ENCODE assay signal across 19 cellular contexts in the genomic region with DNA sequence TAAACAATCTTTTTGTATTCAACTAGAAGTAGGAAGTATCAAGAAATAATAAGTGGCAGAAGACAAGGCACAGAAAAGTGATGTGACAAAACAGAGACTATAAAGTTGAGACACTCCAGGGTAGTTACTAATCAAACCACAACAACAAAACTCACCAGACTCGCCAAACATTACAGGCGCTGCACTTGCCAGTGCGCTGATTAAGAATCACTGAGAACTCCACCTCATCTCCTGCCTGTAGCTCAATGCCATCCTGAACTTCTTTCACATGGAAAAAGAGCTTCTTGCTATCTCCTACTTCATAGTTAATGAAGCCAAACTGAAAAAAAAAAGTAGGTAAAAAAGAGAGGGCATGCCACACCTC. TPM values are rescaled to one million over a fixed set of nuclear protein-coding genes. Genes with fewer than 3 reads are reported as not detected.
DNase-seq lines count a peak whose midpoint lies in the region; ATAC-seq and TF ChIP-seq lines count a peak whose summit lies in the region.
"Had no signal": no experiment of that assay in that cellular context is flagged by ENCODE, and none has a peak within 500 bp of the region (broad histone marks: within the 10 kb centered on the region; RNA-seq: fewer than 3 reads in every experiment).

No MANE protein-coding gene starts in this region.

- 33% methylated on average over 3 of the region's 3 CpGs for WGBS in right lobe of liver (ENCODE audit: insufficient coverage, low coverage, low lambda C conversion rate, missing lambda C conversion rate)

- H3K36me3 ChIP-seq in right lobe of liver = peaks cover 5 to 56% (median 23%) of the 10 kb centered on the region in 4 donors

- no peaks in the 10 kb centered on the region for H3K9me3 ChIP-seq in right lobe of liver
- H3K9me3 ChIP-seq: BE2C had no signal

- peaks cover 93% of the 10 kb centered on the region for H3K36me3 Mint-ChIP-seq in activated T-helper 17 cell treated with anti-CD3 and anti-CD28 coated beads, Interleukin-2, amount 50 U/mL, for 72 hours (ENCODE audit: low read depth)

- H3K27me3 ChIP-seq in right lobe of liver = no peaks in the 10 kb centered on the region
- H3K27me3 ChIP-seq: BE2C had no signal

- no peak overlapping the region for H3K4me3 ChIP-seq in right lobe of liver
- H3K4me3 ChIP-seq: coronary artery had no signal

- intact Hi-C loops in right lobe of liver (cut with DNase I) = no loop called here

- no peak overlapping the region for H3K4me3 Mint-ChIP-seq in activated T-helper 17 cell treated with anti-CD3 and anti-CD28 coated beads, Interleukin-2, amount 50 U/mL, for 72 hours

- H3K27ac Mint-ChIP-seq in activated T-helper 17 cell treated with anti-CD3 and anti-CD28 coated beads, Interleukin-2, amount 50 U/mL, for 72 hours = peak overlapping the region; percentile 78

- H3K4me1 ChIP-seq in right lobe of liver = peaks cover 0 to 33% (median 10%) of the 10 kb centered on the region in 4 donors

- no peak for ATAC-seq in activated T-helper 17 cell treated with anti-CD3 and anti-CD28 coated beads, Interleukin-2, amount 50 U/mL, for 72 hours (replicated peaks)
- ATAC-seq in right lobe of liver (no peak), GM19328 (IDR thresholded peaks at IDR 0.05; ENCODE audit: unreplicated experiment) (no peak), GM18868 (IDR thresholded peaks at IDR 0.05; ENCODE audit: unreplicated experiment) (no peak)

- DNase-seq in A172 (ENCODE audit: low spot score) (peak; percentile 15), EH (ENCODE audit: low read depth) (peak; percentile 21), glomerular visceral epithelial cell (ENCODE audit: extremely low spot score) (peak; percentile 36), right lobe of liver (no peak), D341Med (ENCODE audit: low spot score) (no peak)
- DNase-seq: activated gamma-delta T cell treated with Interleukin-2 at 50 U/mL for 16 hours; BE2C; KBM-7; NCI-H146; posterior cingulate gyrus; stimulated activated naive CD4-positive, alpha-beta T cell had no signal

- peak overlapping the region in 1 of 3 donors; percentile 80 for H3K27ac ChIP-seq in right lobe of liver
- H3K27ac ChIP-seq: coronary artery had no signal

- TF ChIP-seq CTCF in right lobe of liver (IDR thresholded peaks at IDR 0.05) = no peak

- H3K4me1 Mint-ChIP-seq in activated T-helper 17 cell treated with anti-CD3 and anti-CD28 coated beads, Interleukin-2, amount 50 U/mL, for 72 hours = peaks cover 11% of the 10 kb centered on the region

- no peaks in the 10 kb centered on the region for H3K9me3 Mint-ChIP-seq in activated T-helper 17 cell treated with anti-CD3 and anti-CD28 coated beads, Interleukin-2, amount 50 U/mL, for 72 hours

- TF ChIP-seq POLR2A in right lobe of liver (IDR thresholded peaks at IDR 0.05) = no peak

- no peaks in the 10 kb centered on the region for H3K27me3 Mint-ChIP-seq in activated T-helper 17 cell treated with anti-CD3 and anti-CD28 coated beads, Interleukin-2, amount 50 U/mL, for 72 hours

RNA-seq across cellular contexts. Expression of gene NRAS, which starts 2.8 kb away (rescaled TPM):
- 143 and 160 TPM in 2 replicates for total RNA-seq in A172 (2014; rRNA removed; shearing (Covaris generic))
- total RNA-seq in activated T-helper 17 cell treated with anti-CD3 and anti-CD28 coated beads, Interleukin-2, amount 50 U/mL, for 72 hours = 10 to 100 TPM; 45.5 to 54.8 TPM
- 10 to 100 TPM; 10.4 to 24.5 (median 16.3) TPM for total RNA-seq in right lobe of liver

RNA-seq across cellular contexts. Expression of gene AMPD1, which starts 24.1 kb away (rescaled TPM):
- 0.60 TPM in 1 of 2 replicates, not detected in the other for total RNA-seq in A172 (2014; rRNA removed; shearing (Covaris generic))
- not detected for total RNA-seq in activated T-helper 17 cell treated with anti-CD3 and anti-CD28 coated beads, Interleukin-2, amount 50 U/mL, for 72 hours
- total RNA-seq in right lobe of liver = under 1 TPM in 3 of 6 experiments, not detected in 3; 0.12 to 0.19 (median 0.13) TPM
- total RNA-seq: fibroblast of villous mesenchyme; NCI-H460; RPMI7951; T-helper 2 cell treated with Interferon-gamma antibody and Interleukin-4, amounts not matched to agents 100 ng/mL and 5 ng/mL, for 36 hours had no signal

RNA-seq across cellular contexts. Expression of gene CSDE1, which starts 38.4 kb away (rescaled TPM):
- total RNA-seq in A172 (2014; rRNA removed; shearing (Covaris generic)) = 402 and 657 TPM in 2 replicates
- total RNA-seq in activated T-helper 17 cell treated with anti-CD3 and anti-CD28 coated beads, Interleukin-2, amount 50 U/mL, for 72 hours = 100 to 1,000 TPM; 465 to 604 TPM
- 100 to 1,000 TPM; 195 to 585 (median 269) TPM for total RNA-seq in right lobe of liver

RNA-seq across cellular contexts. Expression of gene DENND2C, which starts 49.6 kb away (rescaled TPM):
- total RNA-seq in A172 (2014; rRNA removed; shearing (Covaris generic)) = 0.81 and 1.3 TPM in 2 replicates
- total RNA-seq in activated T-helper 17 cell treated with anti-CD3 and anti-CD28 coated beads, Interleukin-2, amount 50 U/mL, for 72 hours = 1 to 10 TPM; 1.0 to 1.4 TPM
- 1 to 10 TPM; 2.5 to 5.1 (median 4.4) TPM for total RNA-seq in right lobe of liver

Comparison
In these comparisons a context has a peak if more than half of its experiments do, and no peak if none do; other contexts are left out.
1. DNase-seq: peak in A172 (single experiment), EH (single experiment) and glomerular visceral epithelial cell (single experiment); none in right lobe of liver (0 of 3) and D341Med (single experiment).